Comparison of ENCODE assay signal across 8 cellular contexts in genomic region chr18:49851624-49852023, GRCh38.
"Had no signal": no experiment of that assay in that cellular context is flagged by ENCODE, and none has a peak within 500 bp of the region (broad histone marks: within the 10 kb centered on the region; RNA-seq: fewer than 3 reads in every experiment).

No MANE protein-coding gene starts in this region.

- DNase-seq: activated CD4-positive, alpha-beta T cell treated with anti-CD3 and anti-CD28 coated beads, Interleukin-2, amount 50 U/mL, for 4 hours; activated T-cell treated with anti-CD3 and anti-CD28 coated beads, Interleukin-2, amount 50 U/mL, for 1 hour; central memory CD4-positive, alpha-beta T cell; erythroblast; pancreas; right cardiac atrium had no signal

- H2AFZ ChIP-seq: hepatocyte had no signal

- H3K27ac ChIP-seq: hepatocyte, pancreas had no signal

- H3K4me1 ChIP-seq: pancreas had no signal

- H3K36me3 ChIP-seq: pancreas had no signal

- H3K9me3 ChIP-seq: pancreas had no signal

- H3K27me3 ChIP-seq: hepatocyte, pancreas had no signal

- H3K4me3 ChIP-seq: hepatocyte, pancreas, smooth muscle cell had no signal

- H3K4me2 ChIP-seq: hepatocyte, smooth muscle cell had no signal
